Comparison of ENCODE assay signal across 8 cellular contexts in genomic region chr20:21182832-21183563, GRCh38. TPM values are rescaled to one million over a fixed set of nuclear protein-coding genes. Genes with fewer than 3 reads are reported as not detected.
A peak's percentile ranks its signal among the peaks of the same experiment; 100 is the strongest.
DNase-seq lines count a peak whose midpoint lies in the region; ATAC-seq and TF ChIP-seq lines count a peak whose summit lies in the region.

No MANE protein-coding gene starts in this region.

- H3K4me3 Mint-ChIP-seq in H9 = no peak overlapping the region

- no TSS peak for BruUV-seq in Panc1 (replicated peaks; lab: Mats Ljungman, UMichigan)

- H3K4me3 ChIP-seq in Panc1 (ENCODE audit: low read depth in 2 of 2, low read length in 2 of 2) = no peak overlapping the region

- no peaks in the 10 kb centered on the region for H3K36me3 ChIP-seq in Panc1 (ENCODE audit: control insufficient read depth, insufficient read depth, low read length)

- no peaks in the 10 kb centered on the region for H4K20me1 ChIP-seq in H9 (ENCODE audit: control insufficient read depth, insufficient read depth, insufficient read length)

- H3K27ac ChIP-seq in Panc1 (ENCODE audit: low read length) (0 out of 2 replicates have a peak overlapping the region, but pooled peaks have one; percentile 31), H9 (ENCODE audit: insufficient read length, low read depth, low read length) (no peak overlapping the region)

- H4K91ac ChIP-seq in H9 (ENCODE audit: insufficient read length, low read depth, low read length) = no peak overlapping the region

- intact Hi-C loops in Panc1 (cut with micrococcal nuclease; ENCODE audit: unreplicated experiment) (no loop called here), sciatic nerve (cut with DNase I) (no loop called here)

- no peak overlapping the region for H3K9ac ChIP-seq in H9 (ENCODE audit: extremely low read depth, insufficient read length, low read length)

- no peak overlapping the region for H2AK5ac ChIP-seq in H9 (ENCODE audit: insufficient read length, low read length)

- H3K56ac ChIP-seq in H9 (ENCODE audit: insufficient read length, low read depth, low read length) = no peak overlapping the region

- peaks cover 0 to 6% of the 10 kb centered on the region in 2 experiments for H3K9me3 Mint-ChIP-seq in H9

- H4K8ac ChIP-seq in H9 (replicated peaks; ENCODE audit: insufficient read length, low read depth, low read length) = no peak overlapping the region

- no peak overlapping the region for H3K14ac ChIP-seq in H9 (ENCODE audit: insufficient read depth, low read length)

- peak overlapping the region in 1 of 3 experiments; percentile 11; a peak in 2 of 7 replicates for H3K27ac Mint-ChIP-seq in H9

- H3K4me1 Mint-ChIP-seq in H9 = peaks cover 49 to 51% of the 10 kb centered on the region in 2 experiments

- H3K4me2 ChIP-seq in H9 (ENCODE audit: insufficient read depth, insufficient read length, low read length) = no peak overlapping the region

- H3K9me3 ChIP-seq in Panc1 (ENCODE audit: control insufficient read depth, insufficient read depth, low read depth, low read length) (no peaks in the 10 kb centered on the region), H9 (ENCODE audit: control insufficient read depth, low read depth, low read length) (no peaks in the 10 kb centered on the region)

- H2BK20ac ChIP-seq in H9 (ENCODE audit: low read depth, low read length, poor library complexity, severe bottlenecking) = no peak overlapping the region

- H3K23ac ChIP-seq in H9 (ENCODE audit: insufficient read length, low read depth, low read length) = no peak overlapping the region

- no peak overlapping the region for H2BK15ac ChIP-seq in H9 (ENCODE audit: low read depth, low read length)

- in situ Hi-C loops in Panc1 (cut with HindIII; ENCODE audit: low pct_unique_long_range_greater_than_20kb, low sequenced_read_pairs) = no loop called here

- H2BK5ac ChIP-seq in H9 (ENCODE audit: insufficient read length, low read length) = no peak overlapping the region

- H2BK12ac ChIP-seq in H9 (ENCODE audit: insufficient read length, low read depth, low read length) = no peak overlapping the region

- peak; percentile 84 for ATAC-seq in Panc1
- peak; percentile 88 for ATAC-seq in sciatic nerve

- no peak overlapping the region for H3K18ac ChIP-seq in H9 (ENCODE audit: insufficient read length, low read depth, low read length)

- H3K4me1 ChIP-seq in Panc1 (ENCODE audit: control insufficient read depth, insufficient read depth, low read length) (peaks cover 9% of the 10 kb centered on the region), H9 (ENCODE audit: insufficient read depth, low read length) (peaks cover 13% of the 10 kb centered on the region; the same call in 1 of the 2 replicates)

- H3T11ph ChIP-seq in H9 (ENCODE audit: low read length) = no peak overlapping the region

- POLR2A ChIA-PET in Panc1 (lab: Charles Lee) = no interaction called here

- H3K79me2 ChIP-seq in H9 (ENCODE audit: insufficient read depth, low read length) = no peaks in the 10 kb centered on the region; the same call in 1 of the 2 replicates

- H3K23me2 ChIP-seq in H9 (ENCODE audit: insufficient read length, low read depth, low read length, poor library complexity, severe bottlenecking) = no peaks in the 10 kb centered on the region

- H2AFZ ChIP-seq in H9 (ENCODE audit: low read length) = no peak overlapping the region

- no CpG with 5 or more reads among the region's 7 CpGs for WGBS in H9 (ENCODE audit: extremely low coverage, insufficient read length, low lambda C conversion rate)

- H4K5ac ChIP-seq in H9 (ENCODE audit: insufficient read length, low read depth, low read length) = no peak overlapping the region

- no peak overlapping the region for H2BK120ac ChIP-seq in H9 (ENCODE audit: low read depth, low read length, poor library complexity, severe bottlenecking)

- no peaks in the 10 kb centered on the region for H3K79me1 ChIP-seq in H9 (ENCODE audit: insufficient read depth, low read depth, low read length, poor library complexity, severe bottlenecking)

- DNase-seq in GM03348 (ENCODE audit: low spot score) = peak; percentile 86
- no peak for DNase-seq in Panc1 (ENCODE audit: low read depth, low spot score)
- DNase-seq in fibroblast of gingiva (ENCODE audit: low read depth) = peak; percentile 85
- no peak for DNase-seq in sciatic nerve (ENCODE audit: low spot score)
- no peak for DNase-seq in DMS53 (lab: John Stamatoyannopoulos, UW)
- DNase-seq in NCI-H1694 treated with DMSO at 0.1 percent for 48 hours (lab: John Stamatoyannopoulos, UW) = no peak
- no peak for DNase-seq in activated CD4-positive, alpha-beta T cell treated with anti-CD3 and anti-CD28 coated beads, Interleukin-2, amount 50 U/mL, for 48 hours
- DNase-seq in H9 = no peak

- H3K36me3 Mint-ChIP-seq in H9 (ENCODE audit: insufficient read depth in 1 of 3, low read depth in 3 of 3) = peaks cover 2 to 18% (median 7%) of the 10 kb centered on the region in 3 experiments

- CTCF ChIA-PET in Panc1 (lab: Charles Lee) = no interaction called here

- H3K27me3 ChIP-seq in Panc1 (ENCODE audit: control insufficient read depth, insufficient read depth, low read length) (no peaks in the 10 kb centered on the region), H9 (ENCODE audit: insufficient read depth, low read length) (no peaks in the 10 kb centered on the region)

- H3K4ac ChIP-seq in H9 (ENCODE audit: low read depth, low read length) = no peak overlapping the region

- TF ChIP-seq CTCF in Panc1 (IDR thresholded peaks at IDR 0.05) (no peak), H9 (conservative IDR thresholded peaks at IDR 0.05) (no peak)

- H3K27me3 Mint-ChIP-seq in H9 (ENCODE audit: low read depth) = no peaks in the 10 kb centered on the region

RNA-seq across cellular contexts. Expression of gene KIZ, which starts 57.1 kb away (rescaled TPM):
- 6.5 TPM for total RNA-seq in Panc1 (2021; ENCODE audit: unreplicated experiment)
- polyA plus RNA-seq in Panc1 (2012; ENCODE audit: insufficient read length) = 5.5 TPM
- total RNA-seq in sciatic nerve = 39.2 TPM
- 29.3 and 41.0 TPM in 2 replicates for total RNA-seq in H9 (2021)

Comparison
In these comparisons a context has a peak if more than half of its experiments do, and no peak if none do; other contexts are left out.
1. DNase-seq: peak in GM03348 (single experiment) and fibroblast of gingiva (single experiment); none in Panc1 (single experiment), sciatic nerve (single experiment), DMS53 (single experiment), NCI-H1694 treated with DMSO at 0.1 percent for 48 hours (single experiment), activated CD4-positive, alpha-beta T cell treated with anti-CD3 and anti-CD28 coated beads, Interleukin-2, amount 50 U/mL, for 48 hours (0 of 2) and H9 (single experiment).